ENCODE assay signal across 10 cellular contexts in genomic region chr12:109877504-109878246, GRCh38. TPM values are rescaled to one million over a fixed set of nuclear protein-coding genes. Genes with fewer than 3 reads are reported as not detected.
DNase-seq lines count a peak whose midpoint lies in the region; ATAC-seq and TF ChIP-seq lines count a peak whose summit lies in the region.
"Had no signal": no experiment of that assay in that cellular context is flagged by ENCODE, and none has a peak within 500 bp of the region (broad histone marks: within the 10 kb centered on the region; RNA-seq: fewer than 3 reads in every experiment).

No MANE protein-coding gene starts in this region.

- H3K4me3 ChIP-seq in BLaER1 treated with 17β-estradiol and CSF1 and Interleukin-3, amounts not matched to agents 10 nM and 100 nM = no peak overlapping the region
- H3K4me3 ChIP-seq in PC-3 (ENCODE audit: low read length) (no peak overlapping the region), esophagus (ENCODE audit: low read depth in 1 of 2, low read length in 2 of 2) (peak overlapping the region; percentile 89 to 96), neural progenitor cell (no peak overlapping the region), H7 (ENCODE audit: insufficient read depth, low read depth, low read length) (no peak overlapping the region), esophagus muscularis mucosa (no peak overlapping the region)

- H3K9me2 ChIP-seq in PC-3 (replicated peaks; ENCODE audit: low read length) = no peaks in the 10 kb centered on the region

- BruUV-seq in PC-3 (replicated peaks; lab: Mats Ljungman, UMichigan) = no TSS peak

- no peaks in the 10 kb centered on the region for H3F3A ChIP-seq in PC-3 (ENCODE audit: low read length, unreplicated experiment)
- H3F3A ChIP-seq in neural progenitor cell (ENCODE audit: low read depth) = no peaks in the 10 kb centered on the region

- peaks cover 30% of the 10 kb centered on the region for H3K4me1 Mint-ChIP-seq in neural progenitor cell

- intact Hi-C loops in PC-3 (cut with micrococcal nuclease) (no loop called here), esophagus muscularis mucosa (cut with DNase I) (no loop called here)

- peaks cover 0 to 17% (median 2%) of the 10 kb centered on the region in 11 experiments; a peak in 7 of 22 replicates for H3K36me3 ChIP-seq in BLaER1 treated with 17β-estradiol and CSF1 and Interleukin-3, amounts not matched to agents 10 nM and 100 nM
- H3K36me3 ChIP-seq in PC-3 (ENCODE audit: low read depth, low read length) = no peaks in the 10 kb centered on the region
- peaks cover under 1 to 2% of the 10 kb centered on the region in 2 donors for H3K36me3 ChIP-seq in esophagus (ENCODE audit: control insufficient read depth in 2 of 2, insufficient read depth in 2 of 2, low read length in 1 of 2)
- no peaks in the 10 kb centered on the region for H3K36me3 ChIP-seq in neural progenitor cell
- H3K36me3 ChIP-seq in H7 (replicated peaks; ENCODE audit: control insufficient read depth, insufficient read depth, low read length) = no peaks in the 10 kb centered on the region
- H3K36me3 ChIP-seq in esophagus muscularis mucosa = peaks cover 0 to 3% (median 1%) of the 10 kb centered on the region in 4 donors

- 43 to 59% methylated on average over 10 of the region's 10 CpGs for WGBS in esophagus, 2 donors
- 61% methylated on average over 8 of the region's 10 CpGs for WGBS in esophagus muscularis mucosa

- peaks cover 49 to 67% (median 58%) of the 10 kb centered on the region in 10 experiments for H3K4me1 ChIP-seq in BLaER1 treated with 17β-estradiol and CSF1 and Interleukin-3, amounts not matched to agents 10 nM and 100 nM
- H3K4me1 ChIP-seq in PC-3 (ENCODE audit: insufficient read depth, low read length) (peaks cover 47% of the 10 kb centered on the region), esophagus (ENCODE audit: control insufficient read depth in 2 of 2, insufficient read depth in 2 of 2, low read length in 1 of 2) (peaks cover 2 to 17% of the 10 kb centered on the region in 2 donors), neural progenitor cell (peaks cover 15% of the 10 kb centered on the region), esophagus muscularis mucosa (peaks cover 24 to 43% (median 32%) of the 10 kb centered on the region in 4 donors)

- no peak for TF ChIP-seq EP300 in esophagus muscularis mucosa (IDR thresholded peaks at IDR 0.05)

- TF ChIP-seq CTCF in PC-3 (conservative IDR thresholded peaks at IDR 0.05; ENCODE audit: low read depth, low read length) (no peak), neural progenitor cell (IDR thresholded peaks at IDR 0.05) (no peak), esophagus muscularis mucosa (IDR thresholded peaks at IDR 0.05) (no peak)

- H3K4me2 ChIP-seq in BLaER1 treated with 17β-estradiol and CSF1 and Interleukin-3, amounts not matched to agents 10 nM and 100 nM = peak overlapping the region; percentile 84 to 100 (median 95); a peak in 21 of 22 replicates
- H3K4me2 ChIP-seq in PC-3 (ENCODE audit: low read length) (peak overlapping the region; percentile 93), neural progenitor cell (peak overlapping the region; percentile 38)

- H3K9me3 ChIP-seq in BLaER1 treated with 17β-estradiol and CSF1 and Interleukin-3, amounts not matched to agents 10 nM and 100 nM (replicated peaks in 1 of 11) = no peaks in the 10 kb centered on the region
- H3K9me3 ChIP-seq in PC-3 (ENCODE audit: low read length) = no peaks in the 10 kb centered on the region
- H3K9me3 ChIP-seq in esophagus (ENCODE audit: control insufficient read depth in 2 of 2, insufficient read depth in 1 of 2, low read depth in 1 of 2, low read length in 1 of 2) = no peaks in the 10 kb centered on the region
- H3K9me3 ChIP-seq in neural progenitor cell (ENCODE audit: low read depth) = no peaks in the 10 kb centered on the region
- H3K9me3 ChIP-seq in esophagus muscularis mucosa = no peaks in the 10 kb centered on the region

- H3K9me3 Mint-ChIP-seq in neural progenitor cell = no peaks in the 10 kb centered on the region

- no peak overlapping the region for H3K27ac Mint-ChIP-seq in neural progenitor cell

- no peak overlapping the region for H3K4me3 Mint-ChIP-seq in neural progenitor cell

- 0 out of 22 replicates have a peak overlapping the region, but pooled peaks of 3 of the 11 experiments have one; percentile 2 to 32 (median 8) for H3K9ac ChIP-seq in BLaER1 treated with 17β-estradiol and CSF1 and Interleukin-3, amounts not matched to agents 10 nM and 100 nM
- no peak overlapping the region for H3K9ac ChIP-seq in PC-3 (ENCODE audit: low read length)
- H3K9ac ChIP-seq in neural progenitor cell = no peak overlapping the region

- CTCF ChIA-PET in PC-3 (lab: Charles Lee) = interaction anchor here (0.5 kb wide), 1 partner anchor 34 kb away, joined by 11 read pairs; no protein-coding TSS in a partner anchor

- peaks cover under 1% of the 10 kb centered on the region for H3K36me3 Mint-ChIP-seq in neural progenitor cell

- H3K79me2 ChIP-seq in PC-3 (ENCODE audit: low read length) (peaks cover 60% of the 10 kb centered on the region), neural progenitor cell (ENCODE audit: low read depth) (peaks cover 21% of the 10 kb centered on the region)

- ATAC-seq in PC-3 = no peak

- H2AFZ ChIP-seq in PC-3 (ENCODE audit: low read length) = no peak overlapping the region
- no peak overlapping the region for H2AFZ ChIP-seq in neural progenitor cell (replicated peaks)

- POLR2A ChIA-PET in PC-3 (lab: Charles Lee; ENCODE audit: unreplicated experiment) = no interaction called here

- peaks cover 0 to 47% (median 14%) of the 10 kb centered on the region in 11 experiments; a peak in 11 of 22 replicates for H4K20me1 ChIP-seq in BLaER1 treated with 17β-estradiol and CSF1 and Interleukin-3, amounts not matched to agents 10 nM and 100 nM
- no peaks in the 10 kb centered on the region; the same call in 1 of the 2 replicates for H4K20me1 ChIP-seq in PC-3 (ENCODE audit: low read length)
- H4K20me1 ChIP-seq in neural progenitor cell (ENCODE audit: low read depth) = no peaks in the 10 kb centered on the region

- H3K27me3 Mint-ChIP-seq in neural progenitor cell (ENCODE audit: insufficient read depth, low read depth) = peaks cover 15% of the 10 kb centered on the region

- no peak for DNase-seq in PC-3
- DNase-seq in neural progenitor cell (ENCODE audit: low spot score) = no peak
- DNase-seq in H7 = no peak
- no peak for DNase-seq in activated CD4-positive, CD25-positive, alpha-beta regulatory T cell (lab: John Stamatoyannopoulos, UW)
- no peak for DNase-seq in DMS153 treated with DMSO at 0.1 percent for 48 hours (lab: John Stamatoyannopoulos, UW; ENCODE audit: unreplicated experiment)
- no peak for DNase-seq in esophagus muscularis mucosa (ENCODE audit: extremely low spot score)
- DNase-seq: activated CD8-positive, alpha-beta memory T cell treated with anti-CD3 and anti-CD28 coated beads for 24 hours; NCI-H446 had no signal

- H3K27me3 ChIP-seq in BLaER1 treated with 17β-estradiol and CSF1 and Interleukin-3, amounts not matched to agents 10 nM and 100 nM = no peaks in the 10 kb centered on the region
- H3K27me3 ChIP-seq in PC-3 (ENCODE audit: low read length) = no peaks in the 10 kb centered on the region
- no peaks in the 10 kb centered on the region for H3K27me3 ChIP-seq in esophagus (ENCODE audit: control insufficient read depth in 1 of 2, insufficient read depth in 2 of 2, low read length in 2 of 2)
- H3K27me3 ChIP-seq in neural progenitor cell = peaks cover 18% of the 10 kb centered on the region
- no peaks in the 10 kb centered on the region for H3K27me3 ChIP-seq in H7 (ENCODE audit: control insufficient read depth, insufficient read depth, low read length)
- H3K27me3 ChIP-seq in esophagus muscularis mucosa = no peaks in the 10 kb centered on the region

- H3K27ac ChIP-seq in BLaER1 treated with 17β-estradiol and CSF1 and Interleukin-3, amounts not matched to agents 10 nM and 100 nM = no peak overlapping the region
- H3K27ac ChIP-seq in PC-3 (ENCODE audit: low read length) (no peak overlapping the region), esophagus (ENCODE audit: low read depth in 2 of 2, low read length in 1 of 2) (peak overlapping the region; percentile 90 to 95), neural progenitor cell (no peak overlapping the region), esophagus muscularis mucosa (replicated peaks in 1 of 4) (no peak overlapping the region)

- no peak for TF ChIP-seq POLR2A in esophagus muscularis mucosa (IDR thresholded peaks at IDR 0.05; ENCODE audit: low read depth)

RNA-seq across cellular contexts. Expression of gene GLTP, which starts 2.7 kb away (rescaled TPM):
- 78.2 and 82.6 TPM in 2 replicates for total RNA-seq in PC-3 (2014; rRNA removed)
- polyA plus RNA-seq in esophagus = 100 to 1,000 TPM; 270 to 383 TPM
- total RNA-seq in neural progenitor cell (ENCODE audit: low replicate concordance) = 16.6 and 24.0 TPM in 2 replicates
- total RNA-seq in H7 (2014; rRNA removed; shearing (Covaris generic)) = 24.1 and 28.8 TPM in 2 replicates
- total RNA-seq in esophagus muscularis mucosa = 10 to 100 TPM; 37.0 to 47.7 (median 39.6) TPM

RNA-seq across cellular contexts. Expression of gene TCHP, which starts 22.4 kb away (rescaled TPM):
- total RNA-seq in PC-3 (2014; rRNA removed) = 21.6 and 42.8 TPM in 2 replicates
- 10 to 100 TPM; 14.1 to 17.4 TPM for polyA plus RNA-seq in esophagus
- 15.2 and 20.0 TPM in 2 replicates for total RNA-seq in neural progenitor cell (ENCODE audit: low replicate concordance)
- 13.3 and 16.4 TPM in 2 replicates for total RNA-seq in H7 (2014; rRNA removed; shearing (Covaris generic))
- total RNA-seq in esophagus muscularis mucosa = 10 to 100 TPM; 17.1 to 31.6 (median 21.0) TPM

RNA-seq across cellular contexts. Expression of gene TRPV4, which starts 44.5 kb away (rescaled TPM):
- total RNA-seq in PC-3 (2014; rRNA removed) (1.6 and 2.4 TPM in 2 replicates), neural progenitor cell (ENCODE audit: low replicate concordance) (0.56 and 2.8 TPM in 2 replicates), esophagus muscularis mucosa (under 1 TPM; under 0.01 to 0.63 (median 0.35) TPM)
- polyA plus RNA-seq in esophagus = 10 to 100 TPM in 1 of 2 donors, 1 to 10 TPM in 1; 6.7 to 10.7 TPM
- 1.6 and 4.0 TPM in 2 replicates for total RNA-seq in H7 (2014; rRNA removed; shearing (Covaris generic))

Comparison
In these comparisons a context has a peak if more than half of its experiments do, and no peak if none do; other contexts are left out.
1. H3K27ac ChIP-seq: peak in esophagus (2 of 2); none in BLaER1 treated with 17β-estradiol and CSF1 and Interleukin-3, amounts not matched to agents 10 nM and 100 nM (0 of 11), PC-3 (single experiment), neural progenitor cell (single experiment) and esophagus muscularis mucosa (0 of 4).
2. H3K4me2 ChIP-seq: peak in every context shown above with its lines; median percentile 95 in BLaER1 treated with 17β-estradiol and CSF1 and Interleukin-3, amounts not matched to agents 10 nM and 100 nM; 93 in PC-3; 38 in neural progenitor cell.
3. H3K4me3 ChIP-seq: peak in esophagus (2 of 2); none in BLaER1 treated with 17β-estradiol and CSF1 and Interleukin-3, amounts not matched to agents 10 nM and 100 nM (0 of 10), PC-3 (single experiment), neural progenitor cell (single experiment), H7 (single experiment) and esophagus muscularis mucosa (0 of 4).